Comparison of ENCODE assay signal across 14 cellular contexts in the genomic region with DNA sequence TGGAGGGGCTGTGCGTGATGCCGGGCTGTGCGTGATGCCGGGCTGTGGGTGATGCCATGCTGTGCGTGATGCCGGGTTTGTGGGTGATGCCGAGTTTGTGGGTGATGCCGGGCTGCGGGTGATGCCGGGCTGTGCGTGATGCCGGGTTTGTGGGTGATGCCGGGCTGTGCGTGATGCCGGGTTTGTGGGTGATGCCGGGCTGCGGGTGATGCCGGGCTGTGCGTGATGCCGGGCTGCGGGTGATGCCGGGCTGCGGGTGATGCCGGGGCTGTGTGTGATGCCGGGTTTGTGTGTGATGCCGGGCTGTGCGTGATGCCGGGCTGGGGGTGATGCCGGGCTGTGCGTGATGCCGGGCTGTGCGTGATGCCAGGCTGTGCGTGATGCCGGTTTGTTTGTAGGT.
DNase-seq lines count a peak whose midpoint lies in the region; ATAC-seq and TF ChIP-seq lines count a peak whose summit lies in the region.
"Had no signal": no experiment of that assay in that cellular context is flagged by ENCODE, and none has a peak within 500 bp of the region (broad histone marks: within the 10 kb centered on the region; RNA-seq: fewer than 3 reads in every experiment).

No MANE protein-coding gene starts in this region.

- no peak overlapping the region for H2AFZ ChIP-seq in SU-DHL-6 (ENCODE audit: low read depth, low read length, severe bottlenecking)

- H3K36me3 ChIP-seq in CD4-positive, CD25-positive, alpha-beta regulatory T cell (ENCODE audit: control insufficient read depth, insufficient read depth, low read length), result peaks cover 8% of the 10 kb centered on the region
- no peaks in the 10 kb centered on the region for H3K36me3 ChIP-seq in SU-DHL-6 (ENCODE audit: low read length)

- no peaks in the 10 kb centered on the region for H3K9me2 ChIP-seq in SU-DHL-6 (replicated peaks; ENCODE audit: insufficient read depth, low read length)

- peaks cover 2% of the 10 kb centered on the region for H3K36me3 Mint-ChIP-seq in CD4-positive, CD25-positive, alpha-beta regulatory T cell
- peaks cover 8% of the 10 kb centered on the region for H3K36me3 Mint-ChIP-seq in memory B cell
- peaks cover 10 to 20% of the 10 kb centered on the region in 2 donors for H3K36me3 Mint-ChIP-seq in stimulated activated naive B cell treated with anti-CD40 and anti-IgM and Interleukin-4, amounts not matched to agents 10 μg/mL and 1 μg/mL and 100 μg/mL, for 72 hours

- H3K4me3 Mint-ChIP-seq in CD4-positive, CD25-positive, alpha-beta regulatory T cell, result peak overlapping the region in 1 of 4 donors; percentile 35
- H3K4me3 Mint-ChIP-seq in memory B cell, result no peak overlapping the region
- H3K4me3 Mint-ChIP-seq in stimulated activated naive B cell treated with anti-CD40 and anti-IgM and Interleukin-4, amounts not matched to agents 10 μg/mL and 1 μg/mL and 100 μg/mL, for 72 hours, result peak overlapping the region; percentile 25 to 46
- H3K4me3 Mint-ChIP-seq: H9 had no signal

- H3K9ac ChIP-seq in SU-DHL-6 (ENCODE audit: low read length), result no peak overlapping the region

- H3K27ac ChIP-seq in CD4-positive, CD25-positive, alpha-beta regulatory T cell (ENCODE audit: insufficient read depth, low read length, poor library complexity, severe bottlenecking), result no peak overlapping the region
- H3K27ac ChIP-seq in SU-DHL-6 (ENCODE audit: low read depth, low read length), result peak overlapping the region; percentile 99

- H3K79me2 ChIP-seq in SU-DHL-6 (ENCODE audit: insufficient read depth, low read length), result no peaks in the 10 kb centered on the region; the same call in 1 of the 2 replicates

- peaks cover 64% of the 10 kb centered on the region for H3K4me1 ChIP-seq in CD4-positive, CD25-positive, alpha-beta regulatory T cell (ENCODE audit: control insufficient read depth, insufficient read depth, low read length, poor library complexity, severe bottlenecking)

- H3F3A ChIP-seq in SU-DHL-6 (ENCODE audit: insufficient read depth), result peaks cover 67% of the 10 kb centered on the region

- H3K27me3 ChIP-seq in CD4-positive, CD25-positive, alpha-beta regulatory T cell (ENCODE audit: control insufficient read depth, insufficient read depth, low read length), result no peaks in the 10 kb centered on the region
- H3K27me3 ChIP-seq in SU-DHL-6 (ENCODE audit: low read length), result no peaks in the 10 kb centered on the region

- H3K9me3 Mint-ChIP-seq in CD4-positive, CD25-positive, alpha-beta regulatory T cell, result peaks cover 0 to 2% (median 0%) of the 10 kb centered on the region in 7 donors
- no peaks in the 10 kb centered on the region for H3K9me3 Mint-ChIP-seq in memory B cell
- H3K9me3 Mint-ChIP-seq in stimulated activated naive B cell treated with anti-CD40 and anti-IgM and Interleukin-4, amounts not matched to agents 10 μg/mL and 1 μg/mL and 100 μg/mL, for 72 hours, result no peaks in the 10 kb centered on the region
- H3K9me3 Mint-ChIP-seq: H9 had no signal

- H4K20me1 ChIP-seq in SU-DHL-6 (ENCODE audit: low read depth, low read length), result no peaks in the 10 kb centered on the region

- no peaks in the 10 kb centered on the region for H3K27me3 Mint-ChIP-seq in CD4-positive, CD25-positive, alpha-beta regulatory T cell
- no peaks in the 10 kb centered on the region for H3K27me3 Mint-ChIP-seq in memory B cell
- no peaks in the 10 kb centered on the region for H3K27me3 Mint-ChIP-seq in stimulated activated naive B cell treated with anti-CD40 and anti-IgM and Interleukin-4, amounts not matched to agents 10 μg/mL and 1 μg/mL and 100 μg/mL, for 72 hours

- H3K9me3 ChIP-seq in CD4-positive, CD25-positive, alpha-beta regulatory T cell (ENCODE audit: control insufficient read depth in 2 of 2, low read length in 2 of 2), result no peaks in the 10 kb centered on the region
- H3K9me3 ChIP-seq in SU-DHL-6 (ENCODE audit: insufficient read depth, low read length), result no peaks in the 10 kb centered on the region

- peak overlapping the region in 2 of 3 donors; percentile 50 to 72 for H3K27ac Mint-ChIP-seq in CD4-positive, CD25-positive, alpha-beta regulatory T cell
- H3K27ac Mint-ChIP-seq in memory B cell, result peak overlapping the region; percentile 87
- peak overlapping the region; percentile 89 for H3K27ac Mint-ChIP-seq in stimulated activated naive B cell treated with anti-CD40 and anti-IgM and Interleukin-4, amounts not matched to agents 10 μg/mL and 1 μg/mL and 100 μg/mL, for 72 hours

- peaks cover 0 to 61% (median 20%) of the 10 kb centered on the region in 4 donors for H3K4me1 Mint-ChIP-seq in CD4-positive, CD25-positive, alpha-beta regulatory T cell
- peaks cover 50% of the 10 kb centered on the region for H3K4me1 Mint-ChIP-seq in memory B cell
- H3K4me1 Mint-ChIP-seq in stimulated activated naive B cell treated with anti-CD40 and anti-IgM and Interleukin-4, amounts not matched to agents 10 μg/mL and 1 μg/mL and 100 μg/mL, for 72 hours, result peaks cover 66 to 95% of the 10 kb centered on the region in 2 donors

- no peak overlapping the region for H3K4me2 ChIP-seq in SU-DHL-6 (ENCODE audit: low read depth, low read length, poor library complexity, severe bottlenecking)

- TF ChIP-seq CTCF in SU-DHL-6 (IDR thresholded peaks at IDR 0.05; ENCODE audit: insufficient read depth, low read length, poor library complexity, severe bottlenecking), result no peak

- no peak overlapping the region for H3K4me3 ChIP-seq in CD4-positive, CD25-positive, alpha-beta regulatory T cell (ENCODE audit: low read depth, low read length)
- no peak overlapping the region for H3K4me3 ChIP-seq in SU-DHL-6 (ENCODE audit: insufficient read depth, low read length, poor library complexity, severe bottlenecking)

- no peak for ATAC-seq in CD4-positive, CD25-positive, alpha-beta regulatory T cell (ENCODE audit: low read depth in 2 of 2)
- ATAC-seq in memory B cell (ENCODE audit: low read depth) (no peak), HG03045 (IDR thresholded peaks at IDR 0.05; ENCODE audit: unreplicated experiment) (no peak)
- ATAC-seq in stimulated activated naive B cell treated with anti-CD40 and anti-IgM and Interleukin-4, amounts not matched to agents 10 μg/mL and 1 μg/mL and 100 μg/mL, for 72 hours (replicated peaks), result no peak

- no peak for DNase-seq in CD4-positive, CD25-positive, alpha-beta regulatory T cell
- no peak for DNase-seq in memory B cell (ENCODE audit: low spot score in 2 of 2)
- no peak for DNase-seq in stimulated activated naive B cell treated with anti-CD40 and anti-IgM and Interleukin-4, amounts not matched to agents 10 μg/mL and 1 μg/mL and 100 μg/mL, for 72 hours
- DNase-seq in activated naive CD4-positive, alpha-beta T cell treated with Interleukin-2 at 50 U/mL for 16 hours, result no peak
- DNase-seq in activated T-cell treated with anti-CD3 and anti-CD28 coated beads, Interleukin-2, amount 50 U/mL, for 1 hour, result no peak
- DNase-seq: DND-41, H9, IMR-90, NCI-H1105 treated with DMSO at 0.1 percent for 48 hours, NCI-H187, NCI-H774, RPMI8226 had no signal
